Comparison of ENCODE assay signal across 1 cellular context in genomic region chr17:75034236-75034908, GRCh38.
TF ChIP-seq lines count a peak whose summit lies in the region.

No MANE protein-coding gene starts in this region.

TF ChIP-seq in HCT116, 20 proteins besides CTCF, POLR2A, EP300 and RAD21 (continued from another document):
- TF ChIP-seq ZBTB33 (IDR thresholded peaks at IDR 0.05; ENCODE audit: extremely low read depth, insufficient replicate concordance, low read length), result peak; percentile 75
- peak; percentile 77 for TF ChIP-seq YY1 (IDR thresholded peaks at IDR 0.05; ENCODE audit: extremely low read depth, insufficient replicate concordance, low read depth, low read length)
- peak; percentile 11; the same call in 1 of the 2 replicates for TF ChIP-seq POLR2AphosphoS5 (IDR thresholded peaks at IDR 0.05; ENCODE audit: low read depth, low read length)
- TF ChIP-seq REST (IDR thresholded peaks at IDR 0.05; ENCODE audit: low read depth), result no peak
- TF ChIP-seq ZFX (IDR thresholded peaks at IDR 0.05), result 0 out of 2 replicates have a peak, but pooled peaks have one; percentile 6
TF ChIP-seq in HCT116: peak in this region for 8.
